ENCODE assay signal across 19 cellular contexts in the genomic region with DNA sequence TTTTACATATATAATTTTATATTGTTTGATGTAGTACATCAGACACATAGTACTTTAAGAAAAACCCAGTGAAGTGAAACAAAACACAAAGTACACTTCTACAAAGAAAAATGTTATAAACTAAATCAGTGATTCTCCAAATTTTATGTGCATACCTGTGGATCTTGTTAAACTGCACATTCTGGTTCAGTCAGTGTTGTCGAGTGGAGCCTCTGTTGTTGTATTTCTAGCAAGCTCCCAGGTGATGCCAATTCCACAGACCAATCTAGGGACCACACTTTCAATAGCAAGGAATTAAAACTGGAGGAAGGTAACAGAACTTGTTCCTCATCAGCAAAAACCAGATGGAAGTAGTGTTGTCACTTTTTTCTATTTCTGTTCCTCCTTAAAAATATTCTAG.
DNase-seq lines count a peak whose midpoint lies in the region; ATAC-seq and TF ChIP-seq lines count a peak whose summit lies in the region.
"Had no signal": no experiment of that assay in that cellular context is flagged by ENCODE, and none has a peak within 500 bp of the region (broad histone marks: within the 10 kb centered on the region; RNA-seq: fewer than 3 reads in every experiment).

No MANE protein-coding gene starts in this region.

- no peak overlapping the region for H3K14ac ChIP-seq in trophoblast cell (ENCODE audit: low read length)

- H3K79me2 ChIP-seq in PC-3 (ENCODE audit: low read length) = no peaks in the 10 kb centered on the region
- H3K79me2 ChIP-seq in trophoblast cell (ENCODE audit: control insufficient read depth, insufficient read depth, low read length, poor library complexity) = no peaks in the 10 kb centered on the region
- H3K79me2 ChIP-seq in smooth muscle cell (ENCODE audit: low read depth) = no peaks in the 10 kb centered on the region

- no peaks in the 10 kb centered on the region for H3K36me3 Mint-ChIP-seq in glutamatergic neuron (ENCODE audit: unreplicated experiment)
- H3K36me3 Mint-ChIP-seq: CD4-positive, alpha-beta memory T cell had no signal

- no peak overlapping the region for H2BK12ac ChIP-seq in trophoblast cell (ENCODE audit: low read length)

- intact Hi-C loops in PC-3 (cut with micrococcal nuclease) = no loop called here

- H3K27me3 Mint-ChIP-seq in glutamatergic neuron (ENCODE audit: unreplicated experiment) = peaks cover 2% of the 10 kb centered on the region

- H2BK120ac ChIP-seq in trophoblast cell (ENCODE audit: insufficient read depth, low read length, poor library complexity) = no peak overlapping the region

- H2BK5ac ChIP-seq in trophoblast cell (ENCODE audit: low read depth, low read length, poor library complexity) = no peak overlapping the region

- DNase-seq in LNCaP clone FGC (ENCODE audit: low read depth) (peak; percentile 35), PC-3 (peak; percentile 13), epithelial cell of esophagus (ENCODE audit: low read depth) (peak; percentile 15), trophoblast cell (peak; percentile 2 to 64), smooth muscle cell (lab: John Stamatoyannopoulos, UW; ENCODE audit: unreplicated experiment) (no peak), glutamatergic neuron (no peak)
- DNase-seq in activated CD4-positive, CD25-positive, alpha-beta regulatory T cell (lab: John Stamatoyannopoulos, UW) = no peak
- DNase-seq: 8988T; C1 segment of cervical spinal cord; Calu3; CD4-positive, alpha-beta memory T cell; COR-L47; DMS53; GF-D8; GOT3; HFFc6 had no signal

- WGBS in trophoblast cell (ENCODE audit: extremely low coverage, insufficient coverage, insufficient read length) = no CpG with 5 or more reads among the region's 1 CpG
- WGBS in smooth muscle cell (ENCODE audit: low lambda C conversion rate) = 80% methylated on average over 1 of the region's 1 CpG

- no peaks in the 10 kb centered on the region for H3K9me3 ChIP-seq in PC-3 (ENCODE audit: low read length)
- no peaks in the 10 kb centered on the region for H3K9me3 ChIP-seq in trophoblast cell (ENCODE audit: insufficient read depth, low read depth, low read length)
- H3K9me3 ChIP-seq in smooth muscle cell (replicated peaks; ENCODE audit: low read depth) = no peaks in the 10 kb centered on the region
- H3K9me3 ChIP-seq: A549, HAP-1 had no signal

- no peak overlapping the region for H4K12ac ChIP-seq in trophoblast cell (ENCODE audit: low read depth, low read length)

- CTCF ChIA-PET in PC-3 (lab: Charles Lee) = no interaction called here

- no peaks in the 10 kb centered on the region for H3K9me3 Mint-ChIP-seq in glutamatergic neuron (ENCODE audit: unreplicated experiment)
- H3K9me3 Mint-ChIP-seq: CD4-positive, alpha-beta memory T cell; HFFc6 had no signal

- ATAC-seq in PC-3 (no peak), HG03460 (IDR thresholded peaks at IDR 0.05; ENCODE audit: unreplicated experiment) (no peak)
- ATAC-seq: A549 had no signal

- no peak overlapping the region for H4K8ac ChIP-seq in trophoblast cell (ENCODE audit: low read depth, low read length)

- H3K9me2 ChIP-seq in PC-3 (replicated peaks; ENCODE audit: low read length) = no peaks in the 10 kb centered on the region

- H2AFZ ChIP-seq in PC-3 (ENCODE audit: low read length) = no peak overlapping the region
- H2AFZ ChIP-seq in trophoblast cell (ENCODE audit: insufficient read depth, low read length, poor library complexity) = no peak overlapping the region
- no peak overlapping the region for H2AFZ ChIP-seq in smooth muscle cell (ENCODE audit: low read depth)

- H2AK5ac ChIP-seq in trophoblast cell (ENCODE audit: low read length) = no peak overlapping the region

- H4K20me1 ChIP-seq in PC-3 (ENCODE audit: low read length) (no peaks in the 10 kb centered on the region), smooth muscle cell (ENCODE audit: low read depth) (no peaks in the 10 kb centered on the region)

- no peak overlapping the region for H3K23ac ChIP-seq in trophoblast cell (ENCODE audit: low read length)

- no peak overlapping the region for H3K27ac Mint-ChIP-seq in glutamatergic neuron (ENCODE audit: unreplicated experiment)
- H3K27ac Mint-ChIP-seq: CD4-positive, alpha-beta memory T cell; HFFc6 had no signal

- no peak overlapping the region for H3K18ac ChIP-seq in trophoblast cell (ENCODE audit: low read length)

- H3K36me3 ChIP-seq in PC-3 (ENCODE audit: low read depth, low read length) (no peaks in the 10 kb centered on the region), trophoblast cell (ENCODE audit: control insufficient read depth in 1 of 2, insufficient read depth in 2 of 2, low read length in 2 of 2) (no peaks in the 10 kb centered on the region), smooth muscle cell (ENCODE audit: low read depth) (no peaks in the 10 kb centered on the region)
- H3K36me3 ChIP-seq: HAP-1 had no signal

- H3K79me1 ChIP-seq in trophoblast cell (ENCODE audit: low read length) = no peaks in the 10 kb centered on the region

- H3K4me1 ChIP-seq in PC-3 (ENCODE audit: insufficient read depth, low read length) (no peaks in the 10 kb centered on the region), trophoblast cell (ENCODE audit: control insufficient read depth in 1 of 2, insufficient read depth in 2 of 2, low read length in 2 of 2) (no peaks in the 10 kb centered on the region), smooth muscle cell (ENCODE audit: low read depth) (peaks cover 22% of the 10 kb centered on the region)
- H3K4me1 ChIP-seq: A549, HAP-1 had no signal

- H3K4me1 Mint-ChIP-seq in glutamatergic neuron (ENCODE audit: low read depth, unreplicated experiment) = peaks cover 28% of the 10 kb centered on the region
- H3K4me1 Mint-ChIP-seq: CD4-positive, alpha-beta memory T cell had no signal

- H3K27ac ChIP-seq in PC-3 (ENCODE audit: low read length) (no peak overlapping the region), trophoblast cell (ENCODE audit: low read depth, low read length) (no peak overlapping the region), smooth muscle cell (ENCODE audit: low read depth) (no peak overlapping the region)
- H3K27ac ChIP-seq: A549 had no signal

- peaks cover 10% of the 10 kb centered on the region; the same call in 1 of the 2 replicates for H3K27me3 ChIP-seq in PC-3 (ENCODE audit: low read length)
- H3K27me3 ChIP-seq in trophoblast cell (ENCODE audit: insufficient read depth, low read length) = no peaks in the 10 kb centered on the region
- no peaks in the 10 kb centered on the region for H3K27me3 ChIP-seq in smooth muscle cell (ENCODE audit: low read depth)

- no peak for TF ChIP-seq CTCF in LNCaP clone FGC (IDR thresholded peaks at IDR 0.05; ENCODE audit: control insufficient read depth, extremely low read depth, insufficient read depth)
- no peak for TF ChIP-seq CTCF in PC-3 (conservative IDR thresholded peaks at IDR 0.05; ENCODE audit: low read depth, low read length)
- no peak for TF ChIP-seq CTCF in epithelial cell of esophagus (IDR thresholded peaks at IDR 0.05; ENCODE audit: insufficient read depth, low read depth, low read length, missing control alignments)
- TF ChIP-seq CTCF in smooth muscle cell (IDR thresholded peaks at IDR 0.05; ENCODE audit: borderline replicate concordance, insufficient read depth, poor library complexity, severe bottlenecking) = no peak
- no peak for TF ChIP-seq CTCF in glutamatergic neuron (IDR thresholded peaks at IDR 0.05; ENCODE audit: partially characterized antibody, unreplicated experiment)

- H4K91ac ChIP-seq in trophoblast cell (ENCODE audit: low read depth, low read length) = no peak overlapping the region

- H3K4ac ChIP-seq in trophoblast cell (ENCODE audit: low read depth, low read length) = no peak overlapping the region

- POLR2A ChIA-PET in PC-3 (lab: Charles Lee; ENCODE audit: unreplicated experiment) = no interaction called here

- H3K4me3 ChIP-seq in LNCaP clone FGC (ENCODE audit: low read depth, low read length) = no peak overlapping the region
- H3K4me3 ChIP-seq in PC-3 (ENCODE audit: low read length) = no peak overlapping the region
- H3K4me3 ChIP-seq in epithelial cell of esophagus (ENCODE audit: low read length) = no peak overlapping the region
- H3K4me3 ChIP-seq in trophoblast cell (ENCODE audit: low read depth, low read length) = no peak overlapping the region
- no peak overlapping the region for H3K4me3 ChIP-seq in smooth muscle cell
- H3K4me3 ChIP-seq: A549, HAP-1 had no signal

- no peak overlapping the region for H3K9ac ChIP-seq in PC-3 (ENCODE audit: low read length)
- no peak overlapping the region for H3K9ac ChIP-seq in trophoblast cell (ENCODE audit: low read length)
- no peak overlapping the region for H3K9ac ChIP-seq in smooth muscle cell (ENCODE audit: low read depth)

- H3K4me2 ChIP-seq in PC-3 (ENCODE audit: low read length) = no peak overlapping the region
- H3K4me2 ChIP-seq in trophoblast cell (ENCODE audit: low read length) = no peak overlapping the region
- H3K4me2 ChIP-seq in smooth muscle cell = no peak overlapping the region
- H3K4me2 ChIP-seq: A549 had no signal

- H3F3A ChIP-seq in PC-3 (ENCODE audit: low read length, unreplicated experiment) (no peaks in the 10 kb centered on the region), smooth muscle cell (ENCODE audit: low read depth) (no peaks in the 10 kb centered on the region)

- no TSS peak for BruUV-seq in PC-3 (replicated peaks; lab: Mats Ljungman, UMichigan)

- H3K4me3 Mint-ChIP-seq in glutamatergic neuron (ENCODE audit: unreplicated experiment) = no peak overlapping the region
- H3K4me3 Mint-ChIP-seq: CD4-positive, alpha-beta memory T cell; HFFc6 had no signal

Comparison
In these comparisons a context has a peak if more than half of its experiments do, and no peak if none do; other contexts are left out.
1. DNase-seq: peak in LNCaP clone FGC (single experiment), PC-3 (single experiment), epithelial cell of esophagus (single experiment) and trophoblast cell (2 of 2); none in activated CD4-positive, CD25-positive, alpha-beta regulatory T cell (0 of 4), smooth muscle cell (single experiment) and glutamatergic neuron (single experiment).